ENCODE assay signal across 10 cellular contexts in genomic region chr11:19079643-19080440, GRCh38. TPM values are rescaled to one million over a fixed set of nuclear protein-coding genes. Genes with fewer than 3 reads are reported as not detected.
DNase-seq lines count a peak whose midpoint lies in the region; ATAC-seq and TF ChIP-seq lines count a peak whose summit lies in the region.
"Had no signal": no experiment of that assay in that cellular context is flagged by ENCODE, and none has a peak within 500 bp of the region (broad histone marks: within the 10 kb centered on the region; RNA-seq: fewer than 3 reads in every experiment).

No MANE protein-coding gene starts in this region.

- 52% methylated on average over 6 of the region's 6 CpGs for WGBS in esophagus muscularis mucosa

- no peaks in the 10 kb centered on the region for H3K4me1 ChIP-seq in esophagus muscularis mucosa
- H3K4me1 ChIP-seq: SJSA1 had no signal

- peak; percentile 91 for ATAC-seq in omental fat pad (ENCODE audit: low FRiP score)
- ATAC-seq in natural killer cell treated with Interleukin-12 subunit alpha and Interleukin-12 subunit beta and Interleukin-15 and Interleukin-18, amount 100 ng/mL, for 72 hours = no peak

- TF ChIP-seq POLR2A in esophagus muscularis mucosa (IDR thresholded peaks at IDR 0.05; ENCODE audit: low read depth) = no peak

- no peaks in the 10 kb centered on the region for H3K36me3 Mint-ChIP-seq in natural killer cell treated with Interleukin-12 subunit alpha and Interleukin-12 subunit beta and Interleukin-15 and Interleukin-18, amount 100 ng/mL, for 72 hours

- no peaks in the 10 kb centered on the region for H3K9me3 Mint-ChIP-seq in natural killer cell treated with Interleukin-12 subunit alpha and Interleukin-12 subunit beta and Interleukin-15 and Interleukin-18, amount 100 ng/mL, for 72 hours

- H3K27me3 Mint-ChIP-seq in natural killer cell treated with Interleukin-12 subunit alpha and Interleukin-12 subunit beta and Interleukin-15 and Interleukin-18, amount 100 ng/mL, for 72 hours = peaks cover 5 to 13% of the 10 kb centered on the region in 2 donors

- peaks cover 0 to 4% (median 0%) of the 10 kb centered on the region in 4 donors for H3K27me3 ChIP-seq in esophagus muscularis mucosa
- H3K27me3 ChIP-seq: SJSA1 had no signal

- no peaks in the 10 kb centered on the region for H3K9me3 ChIP-seq in esophagus muscularis mucosa
- H3K9me3 ChIP-seq: SJSA1 had no signal

- peaks cover 2 to 5% of the 10 kb centered on the region in 2 donors for H3K4me1 Mint-ChIP-seq in natural killer cell treated with Interleukin-12 subunit alpha and Interleukin-12 subunit beta and Interleukin-15 and Interleukin-18, amount 100 ng/mL, for 72 hours (ENCODE audit: low read depth in 2 of 2)

- intact Hi-C loops in esophagus muscularis mucosa (cut with DNase I) = no loop called here

- DNase-seq in Ammon's horn (ENCODE audit: low spot score) (peak; percentile 60), NCI-H446 treated with DMSO at 0.1 percent for 48 hours (lab: John Stamatoyannopoulos, UW) (peak; percentile 51), esophagus muscularis mucosa (ENCODE audit: extremely low spot score) (peak; percentile 55), omental fat pad (ENCODE audit: low spot score) (no peak), activated T-cell treated with anti-CD3 and anti-CD28 coated beads for 4 hours (no peak), GF-D8 (lab: John Stamatoyannopoulos, UW) (no peak), 8988T (no peak)
- no peak for DNase-seq in natural killer cell treated with Interleukin-12 subunit alpha and Interleukin-12 subunit beta and Interleukin-15 and Interleukin-18, amount 100 ng/mL, for 72 hours (ENCODE audit: low spot score)

- no peak overlapping the region for H3K4me3 ChIP-seq in esophagus muscularis mucosa
- H3K4me3 ChIP-seq: coronary artery, SJSA1 had no signal

- no peaks in the 10 kb centered on the region for H3K36me3 ChIP-seq in esophagus muscularis mucosa
- H3K36me3 ChIP-seq: SJSA1 had no signal

- TF ChIP-seq CTCF in esophagus muscularis mucosa (IDR thresholded peaks at IDR 0.05) = no peak
- no peak for TF ChIP-seq CTCF in omental fat pad (IDR thresholded peaks at IDR 0.05)

- no peak overlapping the region for H3K27ac ChIP-seq in esophagus muscularis mucosa (replicated peaks in 1 of 4)
- H3K27ac ChIP-seq: coronary artery, SJSA1 had no signal

- H3K4me3 Mint-ChIP-seq in natural killer cell treated with Interleukin-12 subunit alpha and Interleukin-12 subunit beta and Interleukin-15 and Interleukin-18, amount 100 ng/mL, for 72 hours = no peak overlapping the region

- no peak overlapping the region for H3K27ac Mint-ChIP-seq in natural killer cell treated with Interleukin-12 subunit alpha and Interleukin-12 subunit beta and Interleukin-15 and Interleukin-18, amount 100 ng/mL, for 72 hours

- no peak for TF ChIP-seq EP300 in esophagus muscularis mucosa (IDR thresholded peaks at IDR 0.05)

RNA-seq across cellular contexts. Expression of gene MRGPRX2, which starts 19.3 kb away (rescaled TPM):
- under 1 TPM in 3 of 4 donors, not detected in 1; 0.23 to 0.83 (median 0.83) TPM for total RNA-seq in esophagus muscularis mucosa
- total RNA-seq in omental fat pad = under 1 TPM in 1 of 4 donors, not detected in 3; 0.31 TPM
- not detected for total RNA-seq in natural killer cell treated with Interleukin-12 subunit alpha and Interleukin-12 subunit beta and Interleukin-15 and Interleukin-18, amount 100 ng/mL, for 72 hours
- total RNA-seq: SJSA1 had no signal

RNA-seq across cellular contexts. Expression of gene ZDHHC13, which starts 37.1 kb away (rescaled TPM):
- 1 to 10 TPM; 4.1 to 5.5 (median 4.9) TPM for total RNA-seq in esophagus muscularis mucosa
- 10 to 100 TPM in 2 of 4 donors, 1 to 10 TPM in 2; 8.6 to 12.5 (median 9.7) TPM for total RNA-seq in omental fat pad
- 10 to 100 TPM; 22.1 to 22.7 TPM for total RNA-seq in natural killer cell treated with Interleukin-12 subunit alpha and Interleukin-12 subunit beta and Interleukin-15 and Interleukin-18, amount 100 ng/mL, for 72 hours

Comparison
In these comparisons a context has a peak if more than half of its experiments do, and no peak if none do; other contexts are left out.
1. DNase-seq: peak in Ammon's horn (single experiment), NCI-H446 treated with DMSO at 0.1 percent for 48 hours (single experiment) and esophagus muscularis mucosa (single experiment); none in omental fat pad (single experiment), activated T-cell treated with anti-CD3 and anti-CD28 coated beads for 4 hours (single experiment), GF-D8 (single experiment), natural killer cell treated with Interleukin-12 subunit alpha and Interleukin-12 subunit beta and Interleukin-15 and Interleukin-18, amount 100 ng/mL, for 72 hours (single experiment) and 8988T (single experiment).